14 cellular contexts compared by ENCODE assay signal in the genomic region with DNA sequence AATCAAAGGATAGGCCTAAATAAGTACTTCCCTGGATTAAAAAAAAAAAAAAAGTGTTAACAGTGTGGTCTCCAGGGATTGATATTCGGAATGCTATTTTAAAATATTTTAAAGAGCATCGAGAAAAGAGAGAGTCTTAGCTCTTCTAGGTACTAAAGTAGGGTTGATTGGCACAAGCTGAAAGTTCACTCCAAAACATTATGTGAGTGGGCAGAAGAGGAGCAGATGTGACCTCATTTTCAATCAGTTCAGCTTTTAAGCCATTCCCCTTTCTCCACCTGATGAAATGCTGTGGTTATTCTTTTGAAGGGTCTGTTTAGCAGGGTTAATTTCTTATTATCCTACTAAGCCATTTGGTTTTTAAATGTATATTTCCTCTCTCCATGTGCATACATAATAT.
DNase-seq lines count a peak whose midpoint lies in the region; ATAC-seq, FAIRE-seq and TF ChIP-seq lines count a peak whose summit lies in the region.
"Had no signal": no experiment of that assay in that cellular context is flagged by ENCODE, and none has a peak within 500 bp of the region (broad histone marks: within the 10 kb centered on the region; RNA-seq: fewer than 3 reads in every experiment).

No MANE protein-coding gene starts in this region.

- no peaks in the 10 kb centered on the region for H3K27me3 ChIP-seq in osteoblast (ENCODE audit: insufficient read depth, low read length)

- peaks cover 4% of the 10 kb centered on the region for H3K4me1 ChIP-seq in osteoblast (ENCODE audit: insufficient read depth, low read length)

- CTCF ChIA-PET in HEK293T (lab: Yijun Ruan, JAX): interaction anchor here (0.6 to 1.0 kb wide), 4 partner anchors 15 to 485 kb away, joined by 3 to 4 read pairs (median 4); no protein-coding TSS in a partner anchor

- DNase-seq in DMS53 (lab: John Stamatoyannopoulos, UW): peak; percentile 7
- no peak for DNase-seq in DMS53 treated with DMSO at 0.1 percent for 48 hours (lab: John Stamatoyannopoulos, UW; ENCODE audit: unreplicated experiment)
- no peak for DNase-seq in HEK293T (ENCODE audit: extremely low spot score)
- peak; percentile 85 for DNase-seq in SK-N-MC (ENCODE audit: low read depth, low spot score)
- peak; percentile 22 for DNase-seq in osteoblast (ENCODE audit: insufficient read length, low spot score, missing footprints)
- DNase-seq in HCEC 1CT: no peak
- DNase-seq in HTR-8/SVneo (ENCODE audit: insufficient read length, low spot score): no peak
- DNase-seq: 8988T; CD4-positive, CD25-positive, alpha-beta regulatory T cell; NCI-H1436; NCI-H2029 treated with DMSO at 0.1 percent for 48 hours; NCI-H774 had no signal

- H3K9ac ChIP-seq in SK-N-MC (ENCODE audit: insufficient read length): peak overlapping the region; percentile 55

- no peak for FAIRE-seq in HTR-8/SVneo (lab: Jason Lieb, UNC)
- FAIRE-seq: H54 had no signal

- no peak for TF ChIP-seq CTCF in osteoblast (IDR thresholded peaks at IDR 0.05; ENCODE audit: extremely low read depth, low read depth, low read length)

- H3K9me3 ChIP-seq in SK-N-MC (ENCODE audit: low read depth, low read length) (peaks cover 4% of the 10 kb centered on the region; the same call in 1 of the 2 replicates), osteoblast (ENCODE audit: low read depth, low read length) (no peaks in the 10 kb centered on the region)

- H3K36me3 ChIP-seq in SK-N-MC (ENCODE audit: insufficient read depth, low read length) (peaks cover 22% of the 10 kb centered on the region), osteoblast (ENCODE audit: insufficient read depth, low read length) (no peaks in the 10 kb centered on the region)

- no peak overlapping the region for H3K4me2 ChIP-seq in osteoblast (ENCODE audit: insufficient read depth, low read length)

- no peak for ATAC-seq in GM19452 (IDR thresholded peaks at IDR 0.05; ENCODE audit: unreplicated experiment)

- no peak overlapping the region for H2AFZ ChIP-seq in osteoblast (ENCODE audit: low read length)

- POLR2A ChIA-PET in HEK293T (lab: Yijun Ruan, JAX): no interaction called here

- H4K20me1 ChIP-seq in osteoblast (ENCODE audit: insufficient read depth, low read length): no peaks in the 10 kb centered on the region

- peak overlapping the region; percentile 69 for H3K4me3 ChIP-seq in SK-N-MC
- H3K4me3 ChIP-seq in osteoblast (ENCODE audit: insufficient read depth, low read length): no peak overlapping the region

- H3K27ac ChIP-seq in SK-N-MC (peak overlapping the region; percentile 97), osteoblast (ENCODE audit: low read depth, low read length) (no peak overlapping the region)

- H3K79me2 ChIP-seq in osteoblast (ENCODE audit: insufficient read depth, low read length): no peaks in the 10 kb centered on the region

TF ChIP-seq in HEK293T, 16 proteins besides CTCF, POLR2A, EP300 and RAD21:
- TF ChIP-seq, protein P1, sequence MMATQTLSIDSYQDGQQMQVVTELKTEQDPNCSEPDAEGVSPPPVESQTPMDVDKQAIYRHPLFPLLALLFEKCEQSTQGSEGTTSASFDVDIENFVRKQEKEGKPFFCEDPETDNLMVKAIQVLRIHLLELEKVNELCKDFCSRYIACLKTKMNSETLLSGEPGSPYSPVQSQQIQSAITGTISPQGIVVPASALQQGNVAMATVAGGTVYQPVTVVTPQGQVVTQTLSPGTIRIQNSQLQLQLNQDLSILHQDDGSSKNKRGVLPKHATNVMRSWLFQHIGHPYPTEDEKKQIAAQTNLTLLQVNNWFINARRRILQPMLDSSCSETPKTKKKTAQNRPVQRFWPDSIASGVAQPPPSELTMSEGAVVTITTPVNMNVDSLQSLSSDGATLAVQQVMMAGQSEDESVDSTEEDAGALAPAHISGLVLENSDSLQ (IDR thresholded peaks at IDR 0.05): peak; percentile 16; the same call in 1 of the 2 replicates
- TF ChIP-seq HDGF (IDR thresholded peaks at IDR 0.05; ENCODE audit: borderline replicate concordance): no peak

Comparison
In these comparisons a context has a peak if more than half of its experiments do, and no peak if none do; other contexts are left out.
1. DNase-seq: peak in DMS53 (single experiment), SK-N-MC (single experiment) and osteoblast (single experiment); none in DMS53 treated with DMSO at 0.1 percent for 48 hours (single experiment), HEK293T (single experiment), HCEC 1CT (single experiment) and HTR-8/SVneo (single experiment).